Comparison of ENCODE assay signal across 8 cellular contexts in the genomic region with DNA sequence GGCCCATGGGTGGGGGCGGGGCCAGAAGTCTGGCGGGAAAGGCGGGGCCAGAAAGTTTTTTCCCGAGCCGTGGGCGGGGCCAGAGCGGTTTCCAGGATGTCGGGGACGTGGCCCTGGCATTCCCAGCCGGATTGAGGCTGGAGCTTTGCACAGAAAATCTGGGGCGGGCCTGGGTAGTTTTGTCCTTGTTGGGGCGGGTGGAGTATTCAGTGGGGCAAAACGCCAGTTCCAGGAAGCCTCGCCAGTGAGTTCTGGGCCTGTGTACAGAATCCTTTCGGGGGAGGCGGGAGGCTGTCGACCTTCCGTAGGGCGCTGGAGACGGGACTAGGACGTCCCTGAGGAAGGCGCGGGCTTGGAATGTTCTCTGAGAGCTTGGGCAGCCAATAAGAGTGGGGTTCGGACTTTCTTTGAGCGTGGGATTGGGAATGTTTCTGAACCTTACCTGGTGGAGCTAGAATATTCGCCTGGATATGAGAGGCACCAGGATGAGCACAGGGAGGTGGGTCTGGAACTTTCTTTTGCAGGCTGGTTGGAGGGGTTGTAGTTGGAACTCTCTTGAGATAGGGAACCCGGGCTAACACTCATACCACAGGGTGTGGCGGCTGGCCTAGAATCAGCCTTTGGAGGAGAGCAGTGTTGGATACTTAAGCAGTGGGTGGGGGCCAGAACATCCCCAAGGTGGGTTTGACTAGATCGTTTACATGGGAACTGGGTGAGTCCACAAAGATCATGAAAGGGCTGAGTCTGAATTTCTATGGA. TPM values are rescaled to one million over a fixed set of nuclear protein-coding genes. Genes with fewer than 3 reads are reported as not detected.
DNase-seq lines count a peak whose midpoint lies in the region; ATAC-seq and TF ChIP-seq lines count a peak whose summit lies in the region.

No MANE protein-coding gene starts in this region.

- no peak for TF ChIP-seq CTCF in PC-3 (conservative IDR thresholded peaks at IDR 0.05; ENCODE audit: low read depth, low read length)

- CTCF ChIA-PET in PC-3 (lab: Charles Lee), result no interaction called here

- H3K36me3 ChIP-seq in PC-3 (ENCODE audit: low read depth, low read length) (peaks cover 3% of the 10 kb centered on the region; the same call in 1 of the 2 replicates), neuron (ENCODE audit: insufficient read depth, low read length) (peaks cover 33% of the 10 kb centered on the region)

- DNase-seq in PC-3 (no peak), epidermal melanocyte (ENCODE audit: insufficient read length, low spot score) (peak; percentile 99), iPS-NIHi11 (ENCODE audit: low spot score) (no peak), activated gamma-delta T cell (lab: John Stamatoyannopoulos, UW) (no peak), posterior vena cava (ENCODE audit: low spot score) (no peak), NCI-H2029 (lab: John Stamatoyannopoulos, UW) (no peak)

- POLR2A ChIA-PET in PC-3 (lab: Charles Lee; ENCODE audit: unreplicated experiment), result no interaction called here

- H3K4me1 ChIP-seq in PC-3 (ENCODE audit: insufficient read depth, low read length), result peaks cover 24% of the 10 kb centered on the region
- peaks cover 11% of the 10 kb centered on the region for H3K4me1 ChIP-seq in neuron (ENCODE audit: insufficient read depth, low read length)

- H3K4me2 ChIP-seq in PC-3 (ENCODE audit: low read length), result peak overlapping the region; percentile 85

- H3K9me3 ChIP-seq in PC-3 (ENCODE audit: low read length), result no peaks in the 10 kb centered on the region
- H3K9me3 ChIP-seq in neuron (ENCODE audit: low read length), result peaks cover 3% of the 10 kb centered on the region

- no peaks in the 10 kb centered on the region for H3K9me2 ChIP-seq in PC-3 (replicated peaks; ENCODE audit: low read length)

- peak; percentile 2 for ATAC-seq in GM18909 (IDR thresholded peaks at IDR 0.05; ENCODE audit: poor library complexity, unreplicated experiment)
- ATAC-seq in PC-3, result peak; percentile 25

- intact Hi-C loops in PC-3 (cut with micrococcal nuclease), result loop anchor here (1.0 to 10.0 kb wide), 2 partner anchors 17 to 403 kb away; partner anchors contain the start of genes AP2S1 and INAFM1
- intact Hi-C loops in posterior vena cava (cut with DNase I), result no loop called here

- BruUV-seq in PC-3 (replicated peaks; lab: Mats Ljungman, UMichigan), result TSS peak; percentile 74

- peaks cover 10% of the 10 kb centered on the region for H3F3A ChIP-seq in PC-3 (ENCODE audit: low read length, unreplicated experiment)

- no peaks in the 10 kb centered on the region for H3K27me3 ChIP-seq in PC-3 (ENCODE audit: low read length)
- H3K27me3 ChIP-seq in neuron (ENCODE audit: insufficient read depth, low read length), result no peaks in the 10 kb centered on the region

- peaks cover 10% of the 10 kb centered on the region for H3K79me2 ChIP-seq in PC-3 (ENCODE audit: low read length)

- H2AFZ ChIP-seq in PC-3 (ENCODE audit: low read length), result peak overlapping the region; percentile 57
- H2AFZ ChIP-seq in neuron (ENCODE audit: low read depth, low read length), result peak overlapping the region; percentile 52

- peak overlapping the region; percentile 73 for H3K4me3 ChIP-seq in PC-3 (ENCODE audit: low read length)
- H3K4me3 ChIP-seq in neuron (ENCODE audit: low read length), result peak overlapping the region; percentile 73

- peak overlapping the region; percentile 58 for H3K27ac ChIP-seq in PC-3 (ENCODE audit: low read length)

- H4K20me1 ChIP-seq in PC-3 (ENCODE audit: low read length), result no peaks in the 10 kb centered on the region

- H3K9ac ChIP-seq in PC-3 (ENCODE audit: low read length), result peak overlapping the region; percentile 74

RNA-seq across cellular contexts. Expression of gene CCDC9, which starts 1.3 kb away (rescaled TPM):
- 8.3 and 12.4 TPM in 2 replicates for total RNA-seq in PC-3 (2014; rRNA removed)
- 10 to 100 TPM; 31.6 to 33.5 TPM for total RNA-seq in posterior vena cava

RNA-seq across cellular contexts. Expression of gene INAFM1, which starts 17.1 kb away (rescaled TPM):
- total RNA-seq in PC-3 (2014; rRNA removed) (2.5 and 5.1 TPM in 2 replicates), posterior vena cava (10 to 100 TPM; 28.2 to 38.6 TPM)

RNA-seq across cellular contexts. Expression of gene BBC3, which starts 26.6 kb away (rescaled TPM):
- total RNA-seq in PC-3 (2014; rRNA removed), result 2.4 and 2.9 TPM in 2 replicates
- total RNA-seq in posterior vena cava, result 1 to 10 TPM; 3.7 to 4.2 TPM

RNA-seq across cellular contexts. Expression of gene C5AR1, which starts 52.1 kb away (rescaled TPM):
- total RNA-seq in PC-3 (2014; rRNA removed) (not detected in 2 replicates), posterior vena cava (10 to 100 TPM; 30.6 to 33.4 TPM)
